8 cellular contexts compared by ENCODE assay signal in genomic region chr1:207797229-207797973, GRCh38. TPM values are rescaled to one million over a fixed set of nuclear protein-coding genes. Genes with fewer than 3 reads are reported as not detected.
DNase-seq lines count a peak whose midpoint lies in the region; ATAC-seq, FAIRE-seq and TF ChIP-seq lines count a peak whose summit lies in the region.

No MANE protein-coding gene starts in this region.

- 37% methylated on average over 5 of the region's 7 CpGs; no CpG with 5 or more reads in 1 of the 2 experiments for WGBS in H1 (ENCODE audit: extremely low coverage in 1 of 2, insufficient coverage in 1 of 2, insufficient read length in 1 of 2, insufficient replicate concordance in 2 of 2, low coverage in 1 of 2, low lambda C conversion rate in 2 of 2, missing lambda C conversion rate in 1 of 2), 2 experiments
- no CpG with 5 or more reads among the region's 7 CpGs for WGBS in mesendoderm (ENCODE audit: extremely low coverage, insufficient coverage, low lambda C conversion rate)

- H3K27me3 ChIP-seq in H1 (replicated peaks in 1 of 4; ENCODE audit: control insufficient read depth in 3 of 4, extremely low read depth in 1 of 4, insufficient read depth in 3 of 4, low read length in 3 of 4) (no peaks in the 10 kb centered on the region), mesendoderm (ENCODE audit: insufficient read depth, low read length, poor library complexity) (no peaks in the 10 kb centered on the region)

- H2AK5ac ChIP-seq in H1 (ENCODE audit: low read depth, low read length) = no peak overlapping the region
- no peak overlapping the region for H2AK5ac ChIP-seq in mesendoderm (ENCODE audit: low read length)

- H3K9me3 ChIP-seq in H1 (ENCODE audit: insufficient read depth in 2 of 2, low read depth in 1 of 2, low read length in 1 of 2) = no peaks in the 10 kb centered on the region

- H3K23me2 ChIP-seq in H1 (ENCODE audit: low read depth, low read length) = no peaks in the 10 kb centered on the region

- H4K8ac ChIP-seq in H1 (ENCODE audit: extremely low read depth, insufficient read depth, low read length) = no peak overlapping the region
- H4K8ac ChIP-seq in mesendoderm (ENCODE audit: low read depth, low read length) = no peak overlapping the region

- H3K18ac ChIP-seq in H1 (ENCODE audit: extremely low read depth, low read length) (no peak overlapping the region), mesendoderm (ENCODE audit: low read length) (no peak overlapping the region)

- H2BK5ac ChIP-seq in H1 (ENCODE audit: low read depth, low read length) = no peak overlapping the region
- H2BK5ac ChIP-seq in mesendoderm (ENCODE audit: low read length) = no peak overlapping the region

- no peak overlapping the region for H3K27ac Mint-ChIP-seq in activated CD8-positive, alpha-beta T cell treated with anti-CD3 and anti-CD28 coated beads, Interleukin-2, amount 10 ng/mL, durations not matched to agents 7 days and 5 days

- no peak for TF ChIP-seq EP300 in H1 (IDR thresholded peaks at IDR 0.05; ENCODE audit: borderline replicate concordance in 1 of 2, low read depth in 2 of 2, low read length in 2 of 2)

- no peak overlapping the region for H4K5ac ChIP-seq in H1 (ENCODE audit: insufficient read length, low read depth, low read length)
- H4K5ac ChIP-seq in mesendoderm (ENCODE audit: low read length) = no peak overlapping the region

- FAIRE-seq in H1 (lab: Jason Lieb, UNC) = peak; percentile 75

- peaks cover 29% of the 10 kb centered on the region for H3K36me3 Mint-ChIP-seq in activated CD8-positive, alpha-beta T cell treated with anti-CD3 and anti-CD28 coated beads, Interleukin-2, amount 10 ng/mL, durations not matched to agents 7 days and 5 days (ENCODE audit: low read depth)

- H2BK12ac ChIP-seq in H1 (ENCODE audit: low read depth, low read length) = no peak overlapping the region

- H2AFZ ChIP-seq in H1 (ENCODE audit: low read length) = no peak overlapping the region

- no peak overlapping the region for H2BK120ac ChIP-seq in H1 (replicated peaks; ENCODE audit: low read depth, low read length)
- no peak overlapping the region for H2BK120ac ChIP-seq in mesendoderm (ENCODE audit: low read depth, low read length)

- no peak overlapping the region for H2BK15ac ChIP-seq in H1 (ENCODE audit: low read length)
- H2BK15ac ChIP-seq in mesendoderm (replicated peaks; ENCODE audit: low read depth) = no peak overlapping the region

- no peak overlapping the region for H2BK20ac ChIP-seq in H1 (ENCODE audit: low read length)

- peaks cover 41% of the 10 kb centered on the region for H3K4me1 Mint-ChIP-seq in activated CD8-positive, alpha-beta T cell treated with anti-CD3 and anti-CD28 coated beads, Interleukin-2, amount 10 ng/mL, durations not matched to agents 7 days and 5 days (ENCODE audit: low read depth)

- H3K79me2 ChIP-seq in H1 (ENCODE audit: control insufficient read depth in 1 of 2, insufficient read depth in 2 of 2, low read length in 2 of 2) (no peaks in the 10 kb centered on the region), mesendoderm (ENCODE audit: control insufficient read depth, insufficient read depth, low read length) (no peaks in the 10 kb centered on the region)

- no peak overlapping the region for H3K23ac ChIP-seq in H1 (ENCODE audit: insufficient read length)
- H3K23ac ChIP-seq in mesendoderm (ENCODE audit: low read length) = no peak overlapping the region

- no peak overlapping the region for H3K9ac ChIP-seq in H1 (replicated peaks in 1 of 4; ENCODE audit: extremely low read depth in 1 of 4, low read depth in 3 of 4, low read length in 3 of 4)
- no peak overlapping the region for H3K9ac ChIP-seq in mesendoderm (ENCODE audit: low read length)

- POLR2A ChIA-PET in activated CD8-positive, alpha-beta T cell treated with anti-CD3 and anti-CD28 coated beads, Interleukin-2, amount 10 ng/mL, durations not matched to agents 7 days and 5 days (lab: Charles Lee) = interaction anchor here (0.7 to 1.8 kb wide), 4 partner anchors 10 to 170 kb away, joined by 3 to 7 read pairs (median 3); no protein-coding TSS in a partner anchor
- POLR2A ChIA-PET in H1 (lab: Charles Lee; ENCODE audit: partially characterized antibody) = interaction anchor here (0.6 to 1.8 kb wide), 11 partner anchors 8 to 325 kb away, joined by 3 to 8 read pairs (median 3); partner anchors contain the start of gene CD46

- peak; percentile 69 to 72 for TF ChIP-seq RAD21 in H1 (IDR thresholded peaks at IDR 0.05 in 1 of 2, conservative IDR thresholded peaks at IDR 0.05 in 1 of 2; ENCODE audit: low read depth in 2 of 2, low read length in 2 of 2)

- H3K4me3 ChIP-seq in AG09309 (ENCODE audit: control insufficient read depth, low read depth, low read length) = no peak overlapping the region
- H3K4me3 ChIP-seq in H1 (ENCODE audit: extremely low read depth in 1 of 4, insufficient read depth in 2 of 4, low read depth in 3 of 4, low read length in 4 of 4) = no peak overlapping the region
- no peak overlapping the region for H3K4me3 ChIP-seq in mesendoderm (ENCODE audit: low read length)

- H4K20me1 ChIP-seq in H1 (replicated peaks in 1 of 2; ENCODE audit: control insufficient read depth in 1 of 2, insufficient read depth in 2 of 2, low read length in 2 of 2) = peaks cover 1 to 4% of the 10 kb centered on the region in 2 experiments

- H3K56ac ChIP-seq in H1 (replicated peaks; ENCODE audit: insufficient read length, low read depth, low read length) (no peak overlapping the region), mesendoderm (ENCODE audit: low read length) (no peak overlapping the region)

- peak; percentile 73 for ATAC-seq in GM18909 (IDR thresholded peaks at IDR 0.05; ENCODE audit: poor library complexity, unreplicated experiment)
- ATAC-seq in HG03457 (IDR thresholded peaks at IDR 0.05; ENCODE audit: unreplicated experiment) = peak; percentile 54
- ATAC-seq in activated CD8-positive, alpha-beta T cell treated with anti-CD3 and anti-CD28 coated beads, Interleukin-2, amount 10 ng/mL, durations not matched to agents 7 days and 5 days = peak; percentile 86

- TF ChIP-seq CTCF in AG09309 (IDR thresholded peaks at IDR 0.05; ENCODE audit: control insufficient read depth, insufficient read depth, low read depth, low read length, missing control alignments) (peak; percentile 74), H1 (IDR thresholded peaks at IDR 0.05; ENCODE audit: control extremely low read depth in 1 of 3, insufficient read depth in 1 of 3, low read depth in 1 of 3, low read length in 3 of 3) (peak; percentile 41 to 83 (median 72))

- TF ChIP-seq POLR2A in H1 (IDR thresholded peaks at IDR 0.05; ENCODE audit: control extremely low read depth in 1 of 2, low read depth in 2 of 2, low read length in 2 of 2) = no peak

- H3K79me1 ChIP-seq in H1 (ENCODE audit: low read depth, low read length) (no peaks in the 10 kb centered on the region), mesendoderm (ENCODE audit: low read length) (no peaks in the 10 kb centered on the region)

- CTCF ChIA-PET in activated CD8-positive, alpha-beta T cell treated with anti-CD3 and anti-CD28 coated beads, Interleukin-2, amount 10 ng/mL, durations not matched to agents 7 days and 5 days (lab: Charles Lee) = interaction anchor here (0.6 to 6.5 kb wide), 49 partner anchors 9 to 1077 kb away, joined by 3 to 61 read pairs (median 5); partner anchors contain the start of gene CD46
- CTCF ChIA-PET in H1 (lab: Charles Lee; ENCODE audit: partially characterized antibody) = interaction anchor here (0.5 to 3.6 kb wide), 48 partner anchors 8 to 1758 kb away, joined by 3 to 22 read pairs (median 4); no protein-coding TSS in a partner anchor

- no peak overlapping the region for H3K4ac ChIP-seq in H1 (replicated peaks; ENCODE audit: insufficient read length, low read depth, low read length)
- no peak overlapping the region for H3K4ac ChIP-seq in mesendoderm (ENCODE audit: low read depth, low read length)

- no peaks in the 10 kb centered on the region for H3K9me3 Mint-ChIP-seq in activated CD8-positive, alpha-beta T cell treated with anti-CD3 and anti-CD28 coated beads, Interleukin-2, amount 10 ng/mL, durations not matched to agents 7 days and 5 days (ENCODE audit: insufficient read depth)

- H3K4me2 ChIP-seq in H1 (ENCODE audit: insufficient read depth in 1 of 2, low read depth in 2 of 2, low read length in 2 of 2) = no peak overlapping the region
- H3K4me2 ChIP-seq in mesendoderm (ENCODE audit: low read length) = no peak overlapping the region

- no peak overlapping the region for H3K14ac ChIP-seq in H1 (ENCODE audit: insufficient read length)

- DNase-seq in AG09309 (ENCODE audit: low read depth) (peak; percentile 68), NCI-H82 treated with DMSO at 0.1 percent for 48 hours (lab: John Stamatoyannopoulos, UW; ENCODE audit: unreplicated experiment) (peak; percentile 63), H1 (ENCODE audit: low read depth in 1 of 2, low spot score in 2 of 2) (peak; percentile 31 to 78), mesendoderm (peak; percentile 84)
- peak; percentile 86 for DNase-seq in activated CD8-positive, alpha-beta T cell treated with anti-CD3 and anti-CD28 coated beads, Interleukin-2, amount 10 ng/mL, durations not matched to agents 7 days and 5 days
- peak; percentile 62 to 74 for DNase-seq in stimulated activated CD8-positive, alpha-beta memory T cell treated with anti-CD3 and anti-CD28 coated beads, Interleukin-2, amount 100 ng/mL, for 48 hours (ENCODE audit: low read depth in 2 of 2)

- no peak overlapping the region for H3K4me3 Mint-ChIP-seq in activated CD8-positive, alpha-beta T cell treated with anti-CD3 and anti-CD28 coated beads, Interleukin-2, amount 10 ng/mL, durations not matched to agents 7 days and 5 days

- H3K27me3 Mint-ChIP-seq in activated CD8-positive, alpha-beta T cell treated with anti-CD3 and anti-CD28 coated beads, Interleukin-2, amount 10 ng/mL, durations not matched to agents 7 days and 5 days (ENCODE audit: low read depth) = no peaks in the 10 kb centered on the region

- H3K4me1 ChIP-seq in H1 (replicated peaks in 1 of 4; ENCODE audit: control insufficient read depth in 3 of 4, insufficient read depth in 4 of 4, low read length in 3 of 4) (peaks cover 0 to 2% (median 0%) of the 10 kb centered on the region in 4 experiments; a peak in 1 of 7 replicates), mesendoderm (ENCODE audit: control insufficient read depth, low read depth, low read length) (no peaks in the 10 kb centered on the region)

- H3K36me3 ChIP-seq in H1 (ENCODE audit: control insufficient read depth in 2 of 4, insufficient read depth in 4 of 4, low read length in 3 of 4) = peaks cover 6 to 21% (median 14%) of the 10 kb centered on the region in 4 experiments; a peak in 6 of 8 replicates
- H3K36me3 ChIP-seq in mesendoderm (ENCODE audit: control insufficient read depth, insufficient read depth, low read length) = no peaks in the 10 kb centered on the region

- H3K27ac ChIP-seq in H1 (ENCODE audit: low read depth, low read length) (no peak overlapping the region), mesendoderm (ENCODE audit: low read depth, low read length) (no peak overlapping the region)

- H4K91ac ChIP-seq in H1 (replicated peaks; ENCODE audit: insufficient read length, low read length) = no peak overlapping the region

RNA-seq across cellular contexts. Expression of gene CD46, which starts 45.5 kb away (rescaled TPM):
- total RNA-seq in activated CD8-positive, alpha-beta T cell treated with anti-CD3 and anti-CD28 coated beads, Interleukin-2, amount 10 ng/mL, durations not matched to agents 7 days and 5 days = 10 to 100 TPM; 94.1 to 98.3 TPM
- 112 and 113 TPM in 2 replicates for total RNA-seq in H1 (2021; fragmentation: NEBNext Ultra II Directional; extraction: Animal tissue kit (Norgen Biotek cat#: 25700))
- 46.4 and 60.9 TPM in 2 replicates for polyA plus RNA-seq in H1 (2011; rRNA removed)
- polyA plus RNA-seq in H1 (2011; cell fraction: cytosol; rRNA removed) = 87.4 TPM
- polyA plus RNA-seq in H1 (2011; cell fraction: nucleus; rRNA removed) = 126 TPM
- 42.2 to 80.1 TPM (median 52.6 TPM) in 4 replicates for polyA plus RNA-seq in H1 (2012, experiment 1 of 2)
- 7.2 TPM for polyA plus RNA-seq in H1 (2012, experiment 2 of 2)
- polyA plus RNA-seq in H1 (2013, experiment 1 of 2) = 179 TPM
- 148 TPM for polyA plus RNA-seq in H1 (2013, experiment 2 of 2)
- 44.9 and 82.5 TPM in 2 replicates for polyA minus RNA-seq in H1 (2011; rRNA and poly(A)+ RNA removed)
- 47.3 TPM for polyA minus RNA-seq in H1 (2011; cell fraction: cytosol; rRNA and poly(A)+ RNA removed)
- 133 TPM for polyA minus RNA-seq in H1 (2011; cell fraction: nucleus; rRNA and poly(A)+ RNA removed)
- polyA plus RNA-seq in mesendoderm (2013, experiment 1 of 2) = 62.1 TPM
- 61.8 TPM for polyA plus RNA-seq in mesendoderm (2013, experiment 2 of 2)
